Comparison of ENCODE assay signal across 8 cellular contexts in genomic region chr22:20916916-20917810, GRCh38. TPM values are rescaled to one million over a fixed set of nuclear protein-coding genes. Genes with fewer than 3 reads are reported as not detected.
A peak's percentile ranks its signal among the peaks of the same experiment; 100 is the strongest.
DNase-seq lines count a peak whose midpoint lies in the region; ATAC-seq, FAIRE-seq and TF ChIP-seq lines count a peak whose summit lies in the region.

Gene CRKL, plus strand, starts transcription at chr22:20917407. Its CDS starts 528 bp downstream, at chr22:20917935.

- H3K27ac Mint-ChIP-seq in immature natural killer cell: peak within 1 kb of the TSS; percentile 88 to 98 (median 96)

- H3K36me3 ChIP-seq in bronchial epithelial cell (ENCODE audit: control insufficient read depth, insufficient read depth, low read length): no peaks in the 10 kb centered on the region
- no peaks in the 10 kb centered on the region for H3K36me3 ChIP-seq in spleen

- TF ChIP-seq CTCF in WI38 (IDR thresholded peaks at IDR 0.05; ENCODE audit: low read depth, low read length): peak; percentile 85
- TF ChIP-seq CTCF in bronchial epithelial cell (IDR thresholded peaks at IDR 0.05; ENCODE audit: insufficient read depth, low read length, severe bottlenecking): peak; percentile 99
- peak; percentile 89 to 100 (median 97) for TF ChIP-seq CTCF in spleen (IDR thresholded peaks at IDR 0.05 in 8 of 11, conservative IDR thresholded peaks at IDR 0.05 in 3 of 11)

- ATAC-seq in GM18907 (IDR thresholded peaks at IDR 0.05; ENCODE audit: unreplicated experiment) (peak; percentile 94), HG03159 (IDR thresholded peaks at IDR 0.05; ENCODE audit: unreplicated experiment) (peak; percentile 94)

- H3K4me3 Mint-ChIP-seq in immature natural killer cell: peak within 1 kb of the TSS; percentile 96 to 98 (median 98)

- DNase-seq in AG08396 (ENCODE audit: low spot score) (peak; percentile 100), NCI-H2227 (lab: John Stamatoyannopoulos, UW; ENCODE audit: unreplicated experiment) (peak; percentile 99), bronchial epithelial cell (ENCODE audit: low read depth) (peak; percentile 91), immature natural killer cell (peak; percentile 95 to 96 (median 96)), spleen (peak; percentile 99)

- peaks cover 0 to 5% (median 0%) of the 10 kb centered on the region in 3 donors for H3K36me3 Mint-ChIP-seq in immature natural killer cell

- H3K9me3 Mint-ChIP-seq in immature natural killer cell: no peaks in the 10 kb centered on the region

- peak in 1 of 3 donors; percentile 71 for TF ChIP-seq POLR2A in spleen (IDR thresholded peaks at IDR 0.05)

- 0 to 1% (median 0%) methylated on average over 46 to 92 of the region's 92 CpGs for WGBS in spleen, 5 donors

- peak within 1 kb of the TSS; percentile 97 for H3K4me3 ChIP-seq in WI38 (ENCODE audit: low read depth, low read length)
- H3K4me3 ChIP-seq in bronchial epithelial cell (ENCODE audit: low read depth, low read length): peak within 1 kb of the TSS; percentile 97
- peak within 1 kb of the TSS; percentile 93 to 100 (median 98) for H3K4me3 ChIP-seq in spleen

- H3K27me3 Mint-ChIP-seq in immature natural killer cell (ENCODE audit: low read depth in 3 of 3): peaks cover 0 to 6% (median 2%) of the 10 kb centered on the region in 3 donors

- peaks cover 20 to 50% (median 42%) of the 10 kb centered on the region in 6 donors for H3K4me1 ChIP-seq in spleen

- H3K27me3 ChIP-seq in bronchial epithelial cell (ENCODE audit: control insufficient read depth, insufficient read depth, low read length) (no peaks in the 10 kb centered on the region), spleen (replicated peaks in 1 of 7) (no peaks in the 10 kb centered on the region)

- peak within 1 kb of the TSS; percentile 87 to 97 (median 96) for H3K27ac ChIP-seq in spleen

- FAIRE-seq in bronchial epithelial cell (lab: Jason Lieb, UNC): no peak

- intact Hi-C loops in spleen (cut with DNase I; ENCODE audit: low total_unique reads): loop anchor here (5.0 kb wide), 1 partner anchor 60 kb away; the partner anchor contains the start of genes PI4KA and SNAP29

- H3K9me3 ChIP-seq in spleen: no peaks in the 10 kb centered on the region

- H3K4me1 Mint-ChIP-seq in immature natural killer cell: peaks cover 51 to 52% of the 10 kb centered on the region in 2 donors

RNA-seq across cellular contexts. Expression of gene CRKL, which starts in this region (rescaled TPM):
- total RNA-seq in bronchial epithelial cell (64.8 and 72.9 TPM in 2 replicates), spleen (10 to 100 TPM; 56.7 to 65.3 (median 58.1) TPM)
- polyA plus RNA-seq in immature natural killer cell (10 to 100 TPM; 26.7 to 50.7 (median 43.1) TPM), spleen (10 to 100 TPM; 11.5 to 17.9 (median 12.2) TPM)

Comparison
In these comparisons a context has a peak if more than half of its experiments do, and no peak if none do; other contexts are left out.
1. Peak in every context shown above with its lines: DNase-seq, ATAC-seq, H3K4me3 ChIP-seq and H3K27ac ChIP-seq.